In genomic region chr21:34722684-34723300, GRCh38 we compare ENCODE assay signal across 8 cellular contexts. TPM values are rescaled to one million over a fixed set of nuclear protein-coding genes. Genes with fewer than 3 reads are reported as not detected.
DNase-seq lines count a peak whose midpoint lies in the region; ATAC-seq and TF ChIP-seq lines count a peak whose summit lies in the region.

No MANE protein-coding gene starts in this region.

- no peaks in the 10 kb centered on the region; the same call in 1 of the 2 replicates for H3K9me2 ChIP-seq in PC-3 (replicated peaks; ENCODE audit: low read length)

- H3K27me3 ChIP-seq in PC-3 (ENCODE audit: low read length), result no peaks in the 10 kb centered on the region
- no peaks in the 10 kb centered on the region for H3K27me3 ChIP-seq in parathyroid adenoma (ENCODE audit: control insufficient read depth, insufficient read depth, low read length)

- H4K20me1 ChIP-seq in PC-3 (ENCODE audit: low read length), result no peaks in the 10 kb centered on the region

- H3K9ac ChIP-seq in PC-3 (ENCODE audit: low read length) (no peak overlapping the region), parathyroid adenoma (no peak overlapping the region)

- no peaks in the 10 kb centered on the region for H3K36me3 ChIP-seq in PC-3 (ENCODE audit: low read depth, low read length)
- no peaks in the 10 kb centered on the region for H3K36me3 ChIP-seq in parathyroid adenoma (ENCODE audit: control insufficient read depth, insufficient read depth, low read length)

- TF ChIP-seq CTCF in GM12873 (IDR thresholded peaks at IDR 0.05; ENCODE audit: insufficient read depth, low read depth, low read length, missing control alignments), result peak; percentile 92
- TF ChIP-seq CTCF in PC-3 (conservative IDR thresholded peaks at IDR 0.05; ENCODE audit: low read depth, low read length), result peak; percentile 89
- TF ChIP-seq CTCF in parathyroid adenoma (IDR thresholded peaks at IDR 0.05), result peak; percentile 13

- no peaks in the 10 kb centered on the region for H3F3A ChIP-seq in PC-3 (ENCODE audit: low read length, unreplicated experiment)

- H3K27ac ChIP-seq in PC-3 (ENCODE audit: low read length) (no peak overlapping the region), parathyroid adenoma (no peak overlapping the region)

- POLR2A ChIA-PET in PC-3 (lab: Charles Lee; ENCODE audit: unreplicated experiment), result no interaction called here

- H3K4me2 ChIP-seq in PC-3 (ENCODE audit: low read length) (no peak overlapping the region), parathyroid adenoma (ENCODE audit: low read length) (no peak overlapping the region)

- H2AFZ ChIP-seq in PC-3 (ENCODE audit: low read length) (no peak overlapping the region), parathyroid adenoma (no peak overlapping the region)

- CTCF ChIA-PET in PC-3 (lab: Charles Lee), result no interaction called here

- H3K9me3 ChIP-seq in PC-3 (ENCODE audit: low read length) (no peaks in the 10 kb centered on the region), parathyroid adenoma (ENCODE audit: control insufficient read depth, low read length) (no peaks in the 10 kb centered on the region)

- no TSS peak for BruUV-seq in PC-3 (replicated peaks; lab: Mats Ljungman, UMichigan)

- H3K79me2 ChIP-seq in PC-3 (ENCODE audit: low read length) (no peaks in the 10 kb centered on the region), parathyroid adenoma (no peaks in the 10 kb centered on the region)

- H3K4me1 ChIP-seq in PC-3 (ENCODE audit: insufficient read depth, low read length) (peaks cover 9% of the 10 kb centered on the region; the same call in 1 of the 2 replicates), parathyroid adenoma (no peaks in the 10 kb centered on the region)

- H3K4me3 ChIP-seq in PC-3 (ENCODE audit: low read length) (no peak overlapping the region), parathyroid adenoma (ENCODE audit: low read depth, low read length) (no peak overlapping the region)

- ATAC-seq in PC-3 (peak; percentile 31; the same call in 1 of the 2 replicates), HG03460 (IDR thresholded peaks at IDR 0.05; ENCODE audit: unreplicated experiment) (no peak)

- DNase-seq in PC-3 (peak; percentile 32), dermis blood vessel endothelial cell (peak; percentile 6), anterior cingulate cortex (lab: John Stamatoyannopoulos, UW) (no peak), DMS79 treated with DMSO at 0.1 percent for 48 hours (lab: John Stamatoyannopoulos, UW) (no peak), NOMO-1 treated with DMSO at 0.1 percent for 48 hours (lab: John Stamatoyannopoulos, UW; ENCODE audit: unreplicated experiment) (no peak)

- intact Hi-C loops in PC-3 (cut with micrococcal nuclease), result no loop called here

RNA-seq across cellular contexts. Expression of gene CLIC6, which starts 54.0 kb away (rescaled TPM):
- not detected in 2 replicates for total RNA-seq in PC-3 (2014; rRNA removed)
- total RNA-seq in dermis blood vessel endothelial cell, result not detected in 2 replicates

Comparison
In these comparisons a context has a peak if more than half of its experiments do, and no peak if none do; other contexts are left out.
1. CTCF ChIP-seq: peak in every context shown above with its lines; median percentile 92 in GM12873; 89 in PC-3; 13 in parathyroid adenoma.
2. DNase-seq: peak in PC-3 (single experiment) and dermis blood vessel endothelial cell (single experiment); none in anterior cingulate cortex (0 of 58), DMS79 treated with DMSO at 0.1 percent for 48 hours (single experiment) and NOMO-1 treated with DMSO at 0.1 percent for 48 hours (single experiment).